ENCODE assay signal across 18 cellular contexts in the genomic region with DNA sequence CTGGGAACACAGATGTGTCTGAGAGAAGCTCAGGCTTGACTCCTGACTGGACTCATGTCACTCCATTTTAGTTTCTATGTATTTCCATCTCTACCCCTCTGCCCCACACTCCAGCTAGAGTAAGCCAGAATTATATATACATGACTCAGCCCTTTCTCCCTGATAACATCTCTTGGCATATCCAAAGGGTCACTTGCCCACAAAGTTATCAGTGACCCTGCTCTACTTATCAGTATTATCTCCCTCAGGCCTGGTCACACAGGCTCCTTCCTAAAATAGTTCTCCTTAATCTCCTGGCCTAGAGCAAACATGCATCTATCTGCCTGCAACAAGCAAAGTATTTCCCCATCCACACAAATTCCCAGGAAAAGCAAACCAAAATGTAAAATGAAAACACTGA.
DNase-seq lines count a peak whose midpoint lies in the region; ATAC-seq and TF ChIP-seq lines count a peak whose summit lies in the region.
"Had no signal": no experiment of that assay in that cellular context is flagged by ENCODE, and none has a peak within 500 bp of the region (broad histone marks: within the 10 kb centered on the region; RNA-seq: fewer than 3 reads in every experiment).

No MANE protein-coding gene starts in this region.

- H3K27me3 ChIP-seq in psoas muscle (ENCODE audit: insufficient read depth in 3 of 3, low read length in 2 of 3) = no peaks in the 10 kb centered on the region
- no peaks in the 10 kb centered on the region for H3K27me3 ChIP-seq in foreskin keratinocyte
- H3K27me3 ChIP-seq: breast epithelium, tibial nerve had no signal

- no peak overlapping the region for H3K4me3 Mint-ChIP-seq in Calu3 (ENCODE audit: low read depth, unreplicated experiment)
- H3K4me3 Mint-ChIP-seq: activated naive CD4-positive, alpha-beta T cell treated with anti-CD3 and anti-CD28 coated beads, Interleukin-2, amount 50 U/mL, for 24 hours; immature natural killer cell had no signal

- H3K9me3 ChIP-seq in mucosa of descending colon (no peaks in the 10 kb centered on the region), psoas muscle (no peaks in the 10 kb centered on the region)
- H3K9me3 ChIP-seq: breast epithelium, HAP-1 had no signal

- H3K27me3 Mint-ChIP-seq in Calu3 (ENCODE audit: unreplicated experiment) = no peaks in the 10 kb centered on the region

- intact Hi-C loops in Calu3 (cut with micrococcal nuclease; ENCODE audit: unreplicated experiment) (no loop called here), mucosa of descending colon (cut with DNase I, micrococcal nuclease) (no loop called here), psoas muscle (cut with DNase I) (no loop called here)

- H3K4me1 ChIP-seq in mucosa of descending colon (ENCODE audit: low read depth) (no peaks in the 10 kb centered on the region), psoas muscle (no peaks in the 10 kb centered on the region), foreskin keratinocyte (no peaks in the 10 kb centered on the region)
- H3K4me1 ChIP-seq: breast epithelium, HAP-1, tibial nerve had no signal

- peak overlapping the region; percentile 56 for H3K27ac Mint-ChIP-seq in Calu3 (ENCODE audit: unreplicated experiment)
- H3K27ac Mint-ChIP-seq: activated naive CD4-positive, alpha-beta T cell treated with anti-CD3 and anti-CD28 coated beads, Interleukin-2, amount 50 U/mL, for 24 hours; immature natural killer cell had no signal

- H3K36me3 ChIP-seq in mucosa of descending colon (ENCODE audit: low read depth) (no peaks in the 10 kb centered on the region), psoas muscle (ENCODE audit: insufficient read depth in 1 of 2, low read depth in 1 of 2) (no peaks in the 10 kb centered on the region)
- H3K36me3 ChIP-seq: breast epithelium, HAP-1, tibial nerve had no signal

- DNase-seq in Calu3 = no peak
- peak; percentile 24 for DNase-seq in HuH-7.5 (ENCODE audit: low spot score)
- DNase-seq in astrocyte of the hippocampus (ENCODE audit: low read depth, low spot score) = peak; percentile 12
- DNase-seq in mucosa of descending colon = no peak
- no peak for DNase-seq in psoas muscle
- no peak for DNase-seq in NOMO-1 (lab: John Stamatoyannopoulos, UW; ENCODE audit: unreplicated experiment in 2 of 2)
- DNase-seq in foreskin keratinocyte = no peak
- DNase-seq: activated T-cell treated with anti-CD3 and anti-CD28 coated beads, Interleukin-2, amount 50 U/mL, for 1 hour; immature natural killer cell; NCI-H2107; NCI-H526; stimulated activated naive CD4-positive, alpha-beta T cell had no signal

- H3K36me3 Mint-ChIP-seq in Calu3 (ENCODE audit: insufficient read depth, unreplicated experiment) = no peaks in the 10 kb centered on the region
- H3K36me3 Mint-ChIP-seq: activated naive CD4-positive, alpha-beta T cell treated with anti-CD3 and anti-CD28 coated beads, Interleukin-2, amount 50 U/mL, for 24 hours had no signal

- no TSS peak for BruUV-seq in Calu3 (replicated peaks; lab: Mats Ljungman, UMichigan)

- H3K4me3 ChIP-seq in mucosa of descending colon = no peak overlapping the region
- no peak overlapping the region for H3K4me3 ChIP-seq in psoas muscle
- H3K4me3 ChIP-seq: breast epithelium, HAP-1, lung, tibial nerve had no signal

- H3K27ac ChIP-seq in psoas muscle (no peak overlapping the region), foreskin keratinocyte (no peak overlapping the region)
- H3K27ac ChIP-seq: breast epithelium, tibial nerve had no signal

- H3K4me1 Mint-ChIP-seq in Calu3 (ENCODE audit: low read depth, unreplicated experiment) = peaks cover 21% of the 10 kb centered on the region

- CTCF ChIA-PET in Calu3 (lab: Charles Lee) = no interaction called here

- ATAC-seq in mucosa of descending colon (peak; percentile 34), psoas muscle (no peak), HG02981 (IDR thresholded peaks at IDR 0.05; ENCODE audit: unreplicated experiment) (no peak), foreskin keratinocyte (no peak)

- no peak for TF ChIP-seq CTCF in Calu3 (IDR thresholded peaks at IDR 0.05; ENCODE audit: unreplicated experiment)
- TF ChIP-seq CTCF in mucosa of descending colon (IDR thresholded peaks at IDR 0.05) = no peak
- no peak for TF ChIP-seq CTCF in psoas muscle (IDR thresholded peaks at IDR 0.05)
- TF ChIP-seq CTCF in foreskin keratinocyte (conservative IDR thresholded peaks at IDR 0.05) = no peak

- H3K9me3 Mint-ChIP-seq in Calu3 (ENCODE audit: low read depth, unreplicated experiment) = peaks cover 12% of the 10 kb centered on the region
- H3K9me3 Mint-ChIP-seq: activated naive CD4-positive, alpha-beta T cell treated with anti-CD3 and anti-CD28 coated beads, Interleukin-2, amount 50 U/mL, for 24 hours had no signal

Comparison
In these comparisons a context has a peak if more than half of its experiments do, and no peak if none do; other contexts are left out.
1. DNase-seq: peak in HuH-7.5 (single experiment) and astrocyte of the hippocampus (single experiment); none in Calu3 (single experiment), mucosa of descending colon (0 of 3), psoas muscle (0 of 2), NOMO-1 (0 of 2) and foreskin keratinocyte (0 of 2).